Comparison of ENCODE assay signal across 17 cellular contexts in the genomic region with DNA sequence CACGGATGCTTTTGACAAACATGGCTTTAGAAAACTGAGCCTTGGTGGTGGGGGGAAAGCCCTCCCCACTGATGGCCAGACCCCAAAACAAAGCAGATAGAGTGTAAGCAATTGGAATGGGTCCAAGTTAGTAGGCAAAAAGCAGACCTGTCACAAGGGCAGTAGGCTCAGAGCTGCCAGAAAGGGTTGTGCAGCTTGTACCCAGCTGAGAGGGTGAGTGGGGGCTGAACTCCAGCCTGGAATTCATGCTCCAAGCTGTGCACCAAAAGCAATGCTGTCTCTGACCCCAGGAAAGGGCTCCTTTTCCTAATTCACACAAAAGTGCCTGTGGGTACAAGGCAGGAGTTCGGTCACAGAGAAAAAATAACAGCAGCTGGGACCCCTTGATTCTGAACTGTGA.
DNase-seq lines count a peak whose midpoint lies in the region; ATAC-seq and TF ChIP-seq lines count a peak whose summit lies in the region.
"Had no signal": no experiment of that assay in that cellular context is flagged by ENCODE, and none has a peak within 500 bp of the region (broad histone marks: within the 10 kb centered on the region; RNA-seq: fewer than 3 reads in every experiment).

No MANE protein-coding gene starts in this region.

- peak overlapping the region; percentile 38; the same call in 1 of the 2 replicates for H3K4me3 ChIP-seq in SK-N-MC
- no peak overlapping the region for H3K4me3 ChIP-seq in neuronal stem cell (ENCODE audit: low read length in 2 of 2)
- H3K4me3 ChIP-seq: A549, Peyer's patch had no signal

- H2BK15ac ChIP-seq in H9 (ENCODE audit: low read depth, low read length) (no peak overlapping the region), neuronal stem cell (ENCODE audit: low read length) (no peak overlapping the region)

- H4K5ac ChIP-seq in H9 (ENCODE audit: insufficient read length, low read depth, low read length), result no peak overlapping the region

- peaks cover 46% of the 10 kb centered on the region for H3K27me3 Mint-ChIP-seq in H9 (ENCODE audit: low read depth)

- H3K27ac ChIP-seq in H9 (ENCODE audit: insufficient read length, low read depth, low read length) (no peak overlapping the region), SK-N-MC (peak overlapping the region; percentile 96), neuronal stem cell (replicated peaks; ENCODE audit: low read length) (peak overlapping the region; percentile 68)
- H3K27ac ChIP-seq: A549, Peyer's patch had no signal

- no peak overlapping the region for H3K4me3 Mint-ChIP-seq in H9

- H2BK12ac ChIP-seq in H9 (ENCODE audit: insufficient read length, low read depth, low read length) (no peak overlapping the region), neuronal stem cell (ENCODE audit: low read length) (no peak overlapping the region)

- peaks cover 0 to 2% (median 0%) of the 10 kb centered on the region in 3 experiments; a peak in 2 of 7 replicates for H3K36me3 Mint-ChIP-seq in H9 (ENCODE audit: insufficient read depth in 1 of 3, low read depth in 3 of 3)

- no peak overlapping the region for H2AK5ac ChIP-seq in H9 (ENCODE audit: insufficient read length, low read length)
- no peak overlapping the region for H2AK5ac ChIP-seq in neuronal stem cell (ENCODE audit: low read depth, low read length)

- peak overlapping the region; percentile 13 for H3K4me2 ChIP-seq in H9 (ENCODE audit: insufficient read depth, insufficient read length, low read length)
- H3K4me2 ChIP-seq in neuronal stem cell (ENCODE audit: insufficient read depth, low read length, poor library complexity, severe bottlenecking), result no peak overlapping the region
- H3K4me2 ChIP-seq: A549 had no signal

- no peak overlapping the region for H2BK20ac ChIP-seq in H9 (ENCODE audit: low read depth, low read length, poor library complexity, severe bottlenecking)

- H2AFZ ChIP-seq in H9 (ENCODE audit: low read length) (no peak overlapping the region), neuronal stem cell (ENCODE audit: low read length) (peak overlapping the region; percentile 65)

- H3K27ac Mint-ChIP-seq in H9, result peak overlapping the region in 1 of 3 experiments; percentile 34; a peak in 2 of 7 replicates

- H3T11ph ChIP-seq in H9 (ENCODE audit: low read length), result no peak overlapping the region

- H4K20me1 ChIP-seq in H9 (ENCODE audit: control insufficient read depth, insufficient read depth, insufficient read length), result no peaks in the 10 kb centered on the region

- H4K8ac ChIP-seq in H9 (replicated peaks; ENCODE audit: insufficient read length, low read depth, low read length) (no peak overlapping the region), neuronal stem cell (ENCODE audit: low read depth, low read length) (no peak overlapping the region)

- no peak for TF ChIP-seq CTCF in H9 (conservative IDR thresholded peaks at IDR 0.05)

- no peaks in the 10 kb centered on the region for H3K79me2 ChIP-seq in H9 (ENCODE audit: insufficient read depth, low read length)

- no peak overlapping the region for H3K4ac ChIP-seq in H9 (ENCODE audit: low read depth, low read length)
- no peak overlapping the region for H3K4ac ChIP-seq in neuronal stem cell (ENCODE audit: low read length)

- H3K27me3 ChIP-seq in H9 (ENCODE audit: insufficient read depth, low read length) (no peaks in the 10 kb centered on the region), neuronal stem cell (ENCODE audit: control insufficient read depth in 3 of 3, insufficient read depth in 3 of 3, low read depth in 1 of 3, low read length in 3 of 3) (no peaks in the 10 kb centered on the region)
- H3K27me3 ChIP-seq: Peyer's patch had no signal

- H3K9me3 ChIP-seq in H9 (ENCODE audit: control insufficient read depth, low read depth, low read length) (peaks cover 5% of the 10 kb centered on the region), SK-N-MC (ENCODE audit: low read depth, low read length) (no peaks in the 10 kb centered on the region), neuronal stem cell (replicated peaks in 1 of 2; ENCODE audit: control insufficient read depth in 2 of 2, insufficient read depth in 1 of 2, low read depth in 1 of 2, low read length in 2 of 2) (no peaks in the 10 kb centered on the region)
- H3K9me3 ChIP-seq: A549, Peyer's patch had no signal

- H3K36me3 ChIP-seq in SK-N-MC (ENCODE audit: insufficient read depth, low read length), result no peaks in the 10 kb centered on the region
- H3K36me3 ChIP-seq in neuronal stem cell (replicated peaks in 1 of 2; ENCODE audit: control insufficient read depth in 2 of 2, insufficient read depth in 2 of 2, low read length in 2 of 2), result no peaks in the 10 kb centered on the region
- H3K36me3 ChIP-seq: Peyer's patch had no signal

- DNase-seq in Right ventricle myocardium superior (no peak), cardiac septum (ENCODE audit: low spot score) (no peak), H9 (no peak), SK-N-MC (ENCODE audit: low read depth, low spot score) (no peak), neuronal stem cell (ENCODE audit: low spot score) (no peak), NCI-H1930 (lab: John Stamatoyannopoulos, UW) (no peak), hepatic stellate cell (ENCODE audit: low spot score) (no peak)
- DNase-seq: DND-41, H7, MV-4-11, NCI-H1417 treated with DMSO at 0.1 percent for 48 hours, NCI-H2029 treated with DMSO at 0.1 percent for 48 hours, NCI-H526, Peyer's patch, SHP77 treated with DMSO at 0.1 percent for 48 hours had no signal

- H3K4me1 Mint-ChIP-seq in H9, result peaks cover 57 to 62% of the 10 kb centered on the region in 2 experiments

- no peak overlapping the region for H3K18ac ChIP-seq in H9 (ENCODE audit: insufficient read length, low read depth, low read length)
- no peak overlapping the region for H3K18ac ChIP-seq in neuronal stem cell (ENCODE audit: low read length)

- H3K9ac ChIP-seq in H9 (ENCODE audit: extremely low read depth, insufficient read length, low read length), result no peak overlapping the region
- H3K9ac ChIP-seq in SK-N-MC (ENCODE audit: insufficient read length), result peak overlapping the region; percentile 53
- no peak overlapping the region for H3K9ac ChIP-seq in neuronal stem cell (ENCODE audit: low read depth, low read length, poor library complexity)

- no peak overlapping the region for H2BK5ac ChIP-seq in H9 (ENCODE audit: insufficient read length, low read length)
- no peak overlapping the region for H2BK5ac ChIP-seq in neuronal stem cell (ENCODE audit: low read length)

- no CpG with 5 or more reads among the region's 2 CpGs for WGBS in H9 (ENCODE audit: extremely low coverage, insufficient read length, low lambda C conversion rate)
- no CpG with 5 or more reads among the region's 2 CpGs for WGBS in neuronal stem cell (ENCODE audit: extremely low coverage in 2 of 2, insufficient read length in 2 of 2, insufficient replicate concordance in 1 of 2), 2 donors

- H3K23ac ChIP-seq in H9 (ENCODE audit: insufficient read length, low read depth, low read length) (no peak overlapping the region), neuronal stem cell (ENCODE audit: low read depth, low read length, poor library complexity) (no peak overlapping the region)

- H3K56ac ChIP-seq in H9 (ENCODE audit: insufficient read length, low read depth, low read length), result no peak overlapping the region

- H3K14ac ChIP-seq in H9 (ENCODE audit: insufficient read depth, low read length) (no peak overlapping the region), neuronal stem cell (ENCODE audit: low read length) (no peak overlapping the region)

- intact Hi-C loops in Right ventricle myocardium superior (cut with DNase I), result no loop called here
- intact Hi-C loops in cardiac septum (cut with DNase I), result no loop called here

- H4K91ac ChIP-seq in H9 (ENCODE audit: insufficient read length, low read depth, low read length) (no peak overlapping the region), neuronal stem cell (ENCODE audit: low read depth, low read length, poor library complexity) (no peak overlapping the region)

- H3K4me1 ChIP-seq in H9 (ENCODE audit: insufficient read depth, low read length) (peaks cover 3% of the 10 kb centered on the region; the same call in 1 of the 2 replicates), neuronal stem cell (ENCODE audit: control insufficient read depth in 2 of 2, insufficient read depth in 1 of 2, low read depth in 1 of 2, low read length in 2 of 2) (peaks cover 10 to 13% of the 10 kb centered on the region in 2 donors)
- H3K4me1 ChIP-seq: A549, Peyer's patch had no signal

- H2BK120ac ChIP-seq in H9 (ENCODE audit: low read depth, low read length, poor library complexity, severe bottlenecking), result no peak overlapping the region
- no peak overlapping the region for H2BK120ac ChIP-seq in neuronal stem cell (ENCODE audit: low read depth, low read length)

- no peaks in the 10 kb centered on the region for H3K23me2 ChIP-seq in H9 (ENCODE audit: insufficient read length, low read depth, low read length, poor library complexity, severe bottlenecking)

- ATAC-seq in Right ventricle myocardium superior (ENCODE audit: poor library complexity) (peak; percentile 59), GM19455 (IDR thresholded peaks at IDR 0.05; ENCODE audit: unreplicated experiment) (no peak)
- ATAC-seq: A549 had no signal

- H3K79me1 ChIP-seq in H9 (ENCODE audit: insufficient read depth, low read depth, low read length, poor library complexity, severe bottlenecking), result no peaks in the 10 kb centered on the region
- no peaks in the 10 kb centered on the region for H3K79me1 ChIP-seq in neuronal stem cell (ENCODE audit: low read depth, low read length)

- H3K9me3 Mint-ChIP-seq in H9, result peaks cover 10 to 16% of the 10 kb centered on the region in 2 experiments
